In the genomic region with DNA sequence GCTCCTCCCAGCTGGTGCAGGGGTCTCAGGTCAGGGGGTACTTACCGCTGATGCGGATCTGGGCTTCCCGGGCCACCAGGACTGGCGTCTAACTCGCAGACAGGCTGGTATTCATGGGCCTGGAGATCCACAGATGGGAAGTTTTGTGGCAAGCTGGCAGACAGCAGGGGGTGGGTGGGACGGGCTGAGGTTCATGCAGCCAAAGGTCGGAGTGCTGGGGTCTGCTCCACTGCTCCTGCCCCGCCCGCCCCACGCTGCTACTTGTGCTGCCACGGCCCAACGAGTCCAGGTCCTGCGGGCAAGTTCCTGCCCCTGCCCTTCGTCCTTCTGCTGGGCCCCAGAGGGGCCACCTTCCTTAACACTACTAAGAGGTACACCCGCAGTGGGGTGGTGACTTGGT, we compare ENCODE assay signal across 20 cellular contexts. TPM values are rescaled to one million over a fixed set of nuclear protein-coding genes. Genes with fewer than 3 reads are reported as not detected.
DNase-seq lines count a peak whose midpoint lies in the region; ATAC-seq and TF ChIP-seq lines count a peak whose summit lies in the region.
"Had no signal": no experiment of that assay in that cellular context is flagged by ENCODE, and none has a peak within 500 bp of the region (broad histone marks: within the 10 kb centered on the region; RNA-seq: fewer than 3 reads in every experiment).

No MANE protein-coding gene starts in this region.

- H2AFZ ChIP-seq in Karpas-422 (ENCODE audit: low read length): no peak overlapping the region

- TF ChIP-seq CTCF in GM06990 (IDR thresholded peaks at IDR 0.05; ENCODE audit: insufficient read depth, low read length, poor library complexity, severe bottlenecking): no peak
- no peak for TF ChIP-seq CTCF in osteocyte (IDR thresholded peaks at IDR 0.05)

- no peaks in the 10 kb centered on the region for H4K20me1 ChIP-seq in Karpas-422 (ENCODE audit: insufficient read depth, low read depth, low read length)

- peak overlapping the region; percentile 82 for H3K4me2 ChIP-seq in Karpas-422 (ENCODE audit: low read depth, low read length, poor library complexity, severe bottlenecking)
- H3K4me2 ChIP-seq: smooth muscle cell had no signal

- peaks cover 5% of the 10 kb centered on the region for H3K36me3 Mint-ChIP-seq in effector memory CD8-positive, alpha-beta T cell (ENCODE audit: insufficient read depth)
- H3K36me3 Mint-ChIP-seq in osteocyte (ENCODE audit: unreplicated experiment): no peaks in the 10 kb centered on the region

- ATAC-seq in effector memory CD8-positive, alpha-beta T cell (replicated peaks): no peak
- no peak for ATAC-seq in HG03439 (IDR thresholded peaks at IDR 0.05; ENCODE audit: unreplicated experiment)
- ATAC-seq: gastrocnemius medialis, psoas muscle had no signal

- peaks cover 63% of the 10 kb centered on the region for H3K4me1 ChIP-seq in Karpas-422 (ENCODE audit: low read length)
- H3K4me1 ChIP-seq: ascending aorta, gastrocnemius medialis, psoas muscle had no signal

- H3K27me3 Mint-ChIP-seq in effector memory CD8-positive, alpha-beta T cell: no peaks in the 10 kb centered on the region
- peaks cover 3% of the 10 kb centered on the region for H3K27me3 Mint-ChIP-seq in osteocyte (ENCODE audit: unreplicated experiment)
- H3K27me3 Mint-ChIP-seq: stimulated activated naive CD8-positive, alpha-beta T cell treated with anti-CD3 and anti-CD28 coated beads, Interleukin-15, Interleukin-2, amounts not matched to agents 100 ng/mL and 50 ng/mL, for 24 hours had no signal

- peaks cover 4% of the 10 kb centered on the region; the same call in 1 of the 2 replicates for H3K9me3 ChIP-seq in Karpas-422 (ENCODE audit: low read length)
- H3K9me3 ChIP-seq: ascending aorta, gastrocnemius medialis, psoas muscle, transverse colon had no signal

- H3K4me3 ChIP-seq in GM06990 (replicated peaks; ENCODE audit: low read depth, low read length) (no peak overlapping the region), Karpas-422 (ENCODE audit: low read length) (no peak overlapping the region)
- H3K4me3 ChIP-seq: ascending aorta, gastrocnemius medialis, psoas muscle, smooth muscle cell, transverse colon had no signal

- peak overlapping the region; percentile 31 to 33 for H3K4me3 Mint-ChIP-seq in effector memory CD8-positive, alpha-beta T cell
- no peak overlapping the region for H3K4me3 Mint-ChIP-seq in osteocyte (ENCODE audit: unreplicated experiment)
- H3K4me3 Mint-ChIP-seq: nephron progenitor cell; stimulated activated naive CD8-positive, alpha-beta T cell treated with anti-CD3 and anti-CD28 coated beads, Interleukin-15, Interleukin-2, amounts not matched to agents 100 ng/mL and 50 ng/mL, for 24 hours had no signal

- H3K9me3 Mint-ChIP-seq in effector memory CD8-positive, alpha-beta T cell: no peaks in the 10 kb centered on the region
- no peaks in the 10 kb centered on the region for H3K9me3 Mint-ChIP-seq in osteocyte (ENCODE audit: unreplicated experiment)
- H3K9me3 Mint-ChIP-seq: nephron progenitor cell; stimulated activated naive CD8-positive, alpha-beta T cell treated with anti-CD3 and anti-CD28 coated beads, Interleukin-15, Interleukin-2, amounts not matched to agents 100 ng/mL and 50 ng/mL, for 24 hours had no signal

- H3K79me2 ChIP-seq in Karpas-422 (ENCODE audit: low read length): no peaks in the 10 kb centered on the region

- peak overlapping the region; percentile 95 for H3K27ac ChIP-seq in Karpas-422 (ENCODE audit: low read length)
- H3K27ac ChIP-seq: ascending aorta, gastrocnemius medialis, psoas muscle had no signal

- DNase-seq in GM06990 (ENCODE audit: extremely low read depth, insufficient read length) (peak; percentile 45), Karpas-422 (no peak), osteocyte (ENCODE audit: extremely low spot score, unreplicated experiment) (peak; percentile 84), D341Med (ENCODE audit: low spot score) (no peak), NCI-H446 treated with DMSO at 0.1 percent for 48 hours (lab: John Stamatoyannopoulos, UW) (no peak)
- DNase-seq in effector memory CD8-positive, alpha-beta T cell: no peak
- DNase-seq: DMS79 treated with DMSO at 0.1 percent for 48 hours, gastrocnemius medialis, kidney glomerular epithelial cell, NCI-H1436 treated with DMSO at 0.1 percent for 48 hours, NCI-H524 treated with DMSO at 0.1 percent for 48 hours, nephron progenitor cell, psoas muscle, SHP77 treated with DMSO at 0.1 percent for 48 hours had no signal

- no peak overlapping the region for H3K9ac ChIP-seq in Karpas-422 (ENCODE audit: low read length)

- H3K36me3 ChIP-seq in GM06990 (ENCODE audit: control insufficient read depth, insufficient read depth, low read length) (no peaks in the 10 kb centered on the region), Karpas-422 (ENCODE audit: insufficient read depth, low read length) (no peaks in the 10 kb centered on the region)
- H3K36me3 ChIP-seq: ascending aorta, gastrocnemius medialis, transverse colon had no signal

- H3K4me1 Mint-ChIP-seq in effector memory CD8-positive, alpha-beta T cell (ENCODE audit: low read depth in 2 of 2): peaks cover 30 to 38% of the 10 kb centered on the region in 2 donors
- H3K4me1 Mint-ChIP-seq in osteocyte (ENCODE audit: unreplicated experiment): no peaks in the 10 kb centered on the region

- peak overlapping the region in 1 of 2 donors; percentile 85 for H3K27ac Mint-ChIP-seq in effector memory CD8-positive, alpha-beta T cell
- H3K27ac Mint-ChIP-seq in osteocyte (ENCODE audit: unreplicated experiment): no peak overlapping the region
- H3K27ac Mint-ChIP-seq: nephron progenitor cell; stimulated activated naive CD8-positive, alpha-beta T cell treated with anti-CD3 and anti-CD28 coated beads, Interleukin-15, Interleukin-2, amounts not matched to agents 100 ng/mL and 50 ng/mL, for 24 hours had no signal

- H3K27me3 ChIP-seq in GM06990 (replicated peaks; ENCODE audit: control insufficient read depth, insufficient read depth, low read length): no peaks in the 10 kb centered on the region
- no peaks in the 10 kb centered on the region; the same call in 1 of the 2 replicates for H3K27me3 ChIP-seq in Karpas-422 (ENCODE audit: low read length)
- H3K27me3 ChIP-seq: transverse colon had no signal

- H3K9me2 ChIP-seq in Karpas-422 (replicated peaks; ENCODE audit: insufficient read depth, low read length): no peaks in the 10 kb centered on the region

RNA-seq across cellular contexts. Expression of gene ACY3, which starts 3.1 kb away (rescaled TPM):
- 0.89 and 2.2 TPM in 2 replicates for total RNA-seq in Karpas-422 (2014; rRNA removed; shearing (Covaris generic); ENCODE audit: low replicate concordance)
- total RNA-seq in osteocyte: not detected in 2 replicates
- total RNA-seq: ascending aorta, gastrocnemius medialis, psoas muscle, smooth muscle cell had no signal

RNA-seq across cellular contexts. Expression of gene TBX10, which starts 7.9 kb away (rescaled TPM):
- not detected in 2 replicates for total RNA-seq in Karpas-422 (2014; rRNA removed; shearing (Covaris generic); ENCODE audit: low replicate concordance)
- not detected in 2 replicates for total RNA-seq in osteocyte
- total RNA-seq: ascending aorta, esophagus mucosa, gastrocnemius medialis, psoas muscle, smooth muscle cell had no signal

RNA-seq across cellular contexts. Expression of gene NUDT8, which starts 17.7 kb away (rescaled TPM):
- total RNA-seq in Karpas-422 (2014; rRNA removed; shearing (Covaris generic); ENCODE audit: low replicate concordance): 10.4 and 35.4 TPM in 2 replicates
- 5.9 and 8.0 TPM in 2 replicates for total RNA-seq in osteocyte

RNA-seq across cellular contexts. Expression of gene ALDH3B2, which starts 27.0 kb away (rescaled TPM):
- 1.6 and 1.8 TPM in 2 replicates for total RNA-seq in Karpas-422 (2014; rRNA removed; shearing (Covaris generic); ENCODE audit: low replicate concordance)
- not detected in 2 replicates for total RNA-seq in osteocyte
- total RNA-seq: ascending aorta, gastrocnemius medialis, psoas muscle had no signal

RNA-seq across cellular contexts. Expression of gene NDUFV1, which starts 40.7 kb away (rescaled TPM):
- 145 and 304 TPM in 2 replicates for total RNA-seq in Karpas-422 (2014; rRNA removed; shearing (Covaris generic); ENCODE audit: low replicate concordance)
- total RNA-seq in osteocyte: 180 and 185 TPM in 2 replicates

Comparison
In these comparisons a context has a peak if more than half of its experiments do, and no peak if none do; other contexts are left out.
1. DNase-seq: peak in GM06990 (single experiment) and osteocyte (single experiment); none in Karpas-422 (single experiment), effector memory CD8-positive, alpha-beta T cell (0 of 3), D341Med (single experiment) and NCI-H446 treated with DMSO at 0.1 percent for 48 hours (single experiment).